ENCODE assay signal across 8 cellular contexts in the genomic region with DNA sequence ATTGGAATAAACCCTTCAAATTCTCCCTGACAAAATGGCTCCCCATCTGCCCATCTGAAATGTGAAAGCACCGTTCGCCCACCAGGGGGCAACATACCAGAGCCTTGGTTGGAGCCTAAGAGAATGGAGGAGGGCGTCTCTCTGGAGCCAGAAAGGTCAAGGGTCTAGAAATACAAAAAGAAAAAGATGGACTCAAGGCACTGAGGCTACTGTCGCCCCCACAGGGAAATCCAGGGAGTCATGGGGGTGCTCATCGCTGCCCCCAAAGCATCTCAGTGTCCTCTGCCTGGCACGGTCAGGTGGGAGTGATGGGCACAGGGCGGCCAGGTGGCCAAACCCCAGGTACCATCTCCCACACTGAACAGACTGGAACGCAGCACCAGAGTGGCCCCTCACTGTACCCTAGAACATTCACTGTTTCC.
DNase-seq lines count a peak whose midpoint lies in the region; ATAC-seq and TF ChIP-seq lines count a peak whose summit lies in the region.

No MANE protein-coding gene starts in this region.

- no peaks in the 10 kb centered on the region for H3K9me3 ChIP-seq in right cardiac atrium (ENCODE audit: control insufficient read depth, low read length)
- no peaks in the 10 kb centered on the region for H3K9me3 ChIP-seq in PC-9 (ENCODE audit: insufficient read depth, low read depth)

- peak; percentile 82 for TF ChIP-seq CTCF in PC-9 (conservative IDR thresholded peaks at IDR 0.05)

- peaks cover 0 to 3% (median 2%) of the 10 kb centered on the region in 3 donors for H3K27me3 Mint-ChIP-seq in immature natural killer cell (ENCODE audit: low read depth in 3 of 3)

- peaks cover 78% of the 10 kb centered on the region for H3K36me3 ChIP-seq in PC-9 (ENCODE audit: low read depth)

- no peak overlapping the region for H3K4me2 ChIP-seq in PC-9

- H3K79me2 ChIP-seq in PC-9 (ENCODE audit: low read depth) = no peaks in the 10 kb centered on the region

- no peak overlapping the region for H3K27ac ChIP-seq in right cardiac atrium (ENCODE audit: low read length)
- H3K27ac ChIP-seq in PC-9 = no peak overlapping the region

- H2AFZ ChIP-seq in PC-9 = no peak overlapping the region

- peaks cover 40 to 69% (median 47%) of the 10 kb centered on the region in 3 donors for H3K36me3 Mint-ChIP-seq in immature natural killer cell

- H3K9me2 ChIP-seq in PC-9 (ENCODE audit: insufficient read depth) = no peaks in the 10 kb centered on the region

- H3K27me3 ChIP-seq in right cardiac atrium (ENCODE audit: control insufficient read depth, insufficient read depth) (no peaks in the 10 kb centered on the region), PC-9 (ENCODE audit: insufficient read depth, low read depth) (no peaks in the 10 kb centered on the region)

- intact Hi-C loops in right cardiac atrium (cut with DNase I) = no loop called here
- intact Hi-C loops in left cardiac atrium (cut with DNase I) = no loop called here
- intact Hi-C loops in PC-9 (cut with micrococcal nuclease; ENCODE audit: unreplicated experiment) = no loop called here

- CTCF ChIA-PET in PC-9 (lab: Charles Lee) = interaction anchor here (1.1 kb wide), 1 partner anchor 468 kb away, joined by 4 read pairs; no protein-coding TSS in a partner anchor

- 91% methylated on average over 8 of the region's 8 CpGs for WGBS in right cardiac atrium

- no peak overlapping the region for H3K4me3 Mint-ChIP-seq in immature natural killer cell

- POLR2A ChIA-PET in PC-9 (lab: Charles Lee; ENCODE audit: unreplicated experiment) = no interaction called here

- BruUV-seq in PC-9 (replicated peaks; lab: Mats Ljungman, UMichigan) = no TSS peak

- H4K20me1 ChIP-seq in PC-9 (ENCODE audit: insufficient read depth) = peaks cover 19% of the 10 kb centered on the region

- H3K9me3 Mint-ChIP-seq in immature natural killer cell = peaks cover 0 to 2% (median 0%) of the 10 kb centered on the region in 6 donors

- ATAC-seq in right cardiac atrium (no peak), left cardiac atrium (no peak), GM19467 (IDR thresholded peaks at IDR 0.05; ENCODE audit: unreplicated experiment) (no peak), HG03097 (IDR thresholded peaks at IDR 0.05; ENCODE audit: low FRiP score, unreplicated experiment) (no peak)

- peaks cover 32% of the 10 kb centered on the region for H3F3A ChIP-seq in PC-9 (ENCODE audit: insufficient read depth, low read depth)

- no peak overlapping the region for H3K4me3 ChIP-seq in right cardiac atrium (ENCODE audit: low read length)
- no peak overlapping the region for H3K4me3 ChIP-seq in PC-9

- peak overlapping the region in 2 of 6 donors; percentile 20 to 49 for H3K27ac Mint-ChIP-seq in immature natural killer cell

- H3K4me1 ChIP-seq in right cardiac atrium (ENCODE audit: control insufficient read depth, insufficient read depth, low read length) = no peaks in the 10 kb centered on the region
- H3K4me1 ChIP-seq in PC-9 (replicated peaks; ENCODE audit: insufficient read depth) = no peaks in the 10 kb centered on the region

- peaks cover 4 to 13% of the 10 kb centered on the region in 2 donors for H3K4me1 Mint-ChIP-seq in immature natural killer cell

- DNase-seq in right cardiac atrium (peak; percentile 33 to 59 (median 36)), left cardiac atrium (no peak), PC-9 (peak in 1 of 2 experiments; percentile 25), immature natural killer cell (peak; percentile 28 to 34 (median 33))
- peak; percentile 22 for DNase-seq in activated gamma-delta T cell treated with anti-CD3 and anti-CD28 coated beads, Interleukin-2, amount 50 U/mL, for 16 hours (ENCODE audit: low read depth)
- DNase-seq in stimulated activated CD8-positive, alpha-beta memory T cell treated with anti-CD3 and anti-CD28 coated beads, Interleukin-15, amount 100 ng/mL, for 48 hours (ENCODE audit: low read depth in 2 of 2) = peak; percentile 19 to 36
